Comparison of ENCODE assay signal across 8 cellular contexts in the genomic region with DNA sequence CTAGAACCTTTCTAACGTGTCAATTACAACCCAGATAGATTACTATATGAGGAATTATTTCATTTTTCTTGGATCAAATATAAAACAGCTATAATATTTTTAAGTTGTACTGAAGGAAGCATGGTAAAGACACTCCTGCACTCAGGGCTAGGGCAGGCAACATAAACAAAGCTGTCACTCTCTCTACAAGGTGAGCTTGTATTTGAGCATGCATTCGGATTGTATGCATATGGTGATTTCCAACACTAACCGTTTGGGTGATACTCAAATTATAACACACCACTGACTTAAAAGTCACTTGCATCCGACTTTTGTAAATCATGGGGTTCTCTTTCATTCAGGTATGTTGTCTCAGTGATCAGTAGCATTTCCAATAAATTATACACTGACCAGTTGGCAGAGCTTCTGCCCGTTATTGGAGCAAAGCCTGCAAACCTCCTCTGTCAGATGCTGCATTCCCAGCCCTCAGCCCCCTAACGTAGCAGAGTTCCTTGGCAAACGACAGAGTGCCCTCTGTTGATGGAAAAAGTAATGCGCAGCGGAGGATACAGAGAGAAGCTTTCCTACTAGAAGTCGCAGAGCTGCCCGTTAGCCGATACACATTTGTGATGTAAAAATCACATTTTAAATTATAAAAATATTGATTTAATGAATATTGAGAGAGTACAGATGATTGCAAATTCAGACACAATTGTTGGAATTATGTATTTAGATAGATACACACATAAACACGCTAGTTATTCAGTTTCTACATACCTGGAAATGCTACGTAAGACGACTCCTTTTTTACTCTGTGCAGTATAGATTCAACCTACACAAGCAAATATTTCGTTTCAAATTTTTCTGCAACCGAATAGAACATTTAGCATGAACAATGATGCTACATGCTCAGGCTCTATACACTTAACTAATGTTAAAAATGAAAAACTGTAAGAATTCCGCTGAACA.
DNase-seq lines count a peak whose midpoint lies in the region; ATAC-seq and TF ChIP-seq lines count a peak whose summit lies in the region.

No MANE protein-coding gene starts in this region.

- H3K4me1 ChIP-seq in Loucy (ENCODE audit: insufficient read depth, low read length, poor library complexity, severe bottlenecking), result peaks cover 4% of the 10 kb centered on the region
- H3K4me1 ChIP-seq in adrenal gland (replicated peaks in 1 of 2), result no peaks in the 10 kb centered on the region
- peaks cover 48% of the 10 kb centered on the region for H3K4me1 ChIP-seq in iPS-18a (ENCODE audit: control insufficient read depth, low read depth, low read length)

- H3K36me3 ChIP-seq in Loucy (ENCODE audit: insufficient read depth, low read length) (no peaks in the 10 kb centered on the region), adrenal gland (replicated peaks in 1 of 2) (no peaks in the 10 kb centered on the region), iPS-18a (ENCODE audit: control insufficient read depth, low read depth, low read length) (no peaks in the 10 kb centered on the region)

- H3K9me2 ChIP-seq in Loucy (replicated peaks; ENCODE audit: low read depth, low read length), result no peaks in the 10 kb centered on the region

- DNase-seq in AG04450 (ENCODE audit: low read depth, low spot score), result no peak
- DNase-seq in RPMI8226, result peak; percentile 42
- DNase-seq in adrenal gland, result peak; percentile 18 to 54 (median 39)
- peak; percentile 2 to 31 (median 7) for DNase-seq in stimulated activated CD4-positive, alpha-beta T cell treated with anti-CD3 and anti-CD28 coated beads, Interleukin-12 subunit alpha, Interleukin-12 subunit beta, amount 100 ng/mL, for 48 hours (ENCODE audit: low read depth in 2 of 3, low spot score in 1 of 3)

- intact Hi-C loops in adrenal gland (cut with DNase I), result loop anchor here (10.0 kb wide), 2 partner anchors 251 to 479 kb away; no protein-coding TSS in a partner anchor

- TF ChIP-seq POLR2A in adrenal gland (IDR thresholded peaks at IDR 0.05), result no peak

- no peak overlapping the region for H2AFZ ChIP-seq in Loucy (ENCODE audit: low read length)

- H3K4me3 ChIP-seq in AG04450 (ENCODE audit: low read depth, low read length) (no peak overlapping the region), Loucy (ENCODE audit: low read length, poor library complexity, severe bottlenecking) (no peak overlapping the region), adrenal gland (no peak overlapping the region), iPS-18a (ENCODE audit: low read length) (peak overlapping the region; percentile 57)

- 12 to 17% (median 14%) methylated on average over 18 of the region's 18 CpGs for WGBS in adrenal gland, 4 donors

- peak; percentile 62 for TF ChIP-seq CTCF in AG04450 (IDR thresholded peaks at IDR 0.05; ENCODE audit: low read depth, low read length)
- peak; percentile 57 for TF ChIP-seq CTCF in GM12874 (IDR thresholded peaks at IDR 0.05; ENCODE audit: insufficient read depth, low read depth, low read length)
- TF ChIP-seq CTCF in Loucy (conservative IDR thresholded peaks at IDR 0.05; ENCODE audit: low read length), result peak; percentile 78
- peak; percentile 5 to 46 (median 24) for TF ChIP-seq CTCF in adrenal gland (IDR thresholded peaks at IDR 0.05)

- no peaks in the 10 kb centered on the region for H3K79me2 ChIP-seq in Loucy (ENCODE audit: insufficient read depth, low read length)

- CTCF ChIA-PET in AG04450 (lab: Charles Lee), result interaction anchor here (0.6 to 7.4 kb wide), 18 partner anchors 8 to 1540 kb away, joined by 3 to 57 read pairs (median 4); no protein-coding TSS in a partner anchor

- no peaks in the 10 kb centered on the region for H3F3A ChIP-seq in Loucy (ENCODE audit: low read depth)

- no peaks in the 10 kb centered on the region for H3K9me3 ChIP-seq in AG04450 (ENCODE audit: control insufficient read depth, insufficient read depth, low read length)
- H3K9me3 ChIP-seq in Loucy (ENCODE audit: insufficient read depth, low read depth, low read length), result no peaks in the 10 kb centered on the region
- H3K9me3 ChIP-seq in adrenal gland (replicated peaks in 1 of 3), result peaks cover 0 to 3% (median 0%) of the 10 kb centered on the region in 3 donors
- H3K9me3 ChIP-seq in iPS-18a (ENCODE audit: control insufficient read depth, low read depth, low read length), result no peaks in the 10 kb centered on the region

- H4K20me1 ChIP-seq in Loucy (ENCODE audit: insufficient read depth, low read length, poor library complexity, severe bottlenecking), result no peaks in the 10 kb centered on the region

- POLR2A ChIA-PET in AG04450 (lab: Yijun Ruan, JAX), result no interaction called here

- no peak overlapping the region for H3K4me2 ChIP-seq in Loucy (ENCODE audit: low read depth, low read length, poor library complexity, severe bottlenecking)

- H3K27me3 ChIP-seq in AG04450 (ENCODE audit: control insufficient read depth, insufficient read depth, low read length), result no peaks in the 10 kb centered on the region
- H3K27me3 ChIP-seq in Loucy (ENCODE audit: insufficient read depth, low read length, poor library complexity, severe bottlenecking), result no peaks in the 10 kb centered on the region
- H3K27me3 ChIP-seq in adrenal gland, result peaks cover 52% of the 10 kb centered on the region
- peaks cover 4% of the 10 kb centered on the region for H3K27me3 ChIP-seq in iPS-18a (ENCODE audit: control insufficient read depth, insufficient read depth, low read length)

- no peak overlapping the region for H3K9ac ChIP-seq in Loucy (ENCODE audit: low read depth, low read length, poor library complexity, severe bottlenecking)
- H3K9ac ChIP-seq in iPS-18a (ENCODE audit: low read length), result peak overlapping the region; percentile 28

- ATAC-seq in HG03045 (IDR thresholded peaks at IDR 0.05; ENCODE audit: unreplicated experiment), result no peak

- H3K27ac ChIP-seq in AG04450 (ENCODE audit: low read depth, low read length) (no peak overlapping the region), adrenal gland (no peak overlapping the region), iPS-18a (ENCODE audit: low read length) (no peak overlapping the region)

Comparison
In these comparisons a context has a peak if more than half of its experiments do, and no peak if none do; other contexts are left out.
1. CTCF ChIP-seq: peak in every context shown above with its lines; median percentile 78 in Loucy; 62 in AG04450; 57 in GM12874; 24 in adrenal gland.